ENCODE assay signal across 8 cellular contexts in the genomic region with DNA sequence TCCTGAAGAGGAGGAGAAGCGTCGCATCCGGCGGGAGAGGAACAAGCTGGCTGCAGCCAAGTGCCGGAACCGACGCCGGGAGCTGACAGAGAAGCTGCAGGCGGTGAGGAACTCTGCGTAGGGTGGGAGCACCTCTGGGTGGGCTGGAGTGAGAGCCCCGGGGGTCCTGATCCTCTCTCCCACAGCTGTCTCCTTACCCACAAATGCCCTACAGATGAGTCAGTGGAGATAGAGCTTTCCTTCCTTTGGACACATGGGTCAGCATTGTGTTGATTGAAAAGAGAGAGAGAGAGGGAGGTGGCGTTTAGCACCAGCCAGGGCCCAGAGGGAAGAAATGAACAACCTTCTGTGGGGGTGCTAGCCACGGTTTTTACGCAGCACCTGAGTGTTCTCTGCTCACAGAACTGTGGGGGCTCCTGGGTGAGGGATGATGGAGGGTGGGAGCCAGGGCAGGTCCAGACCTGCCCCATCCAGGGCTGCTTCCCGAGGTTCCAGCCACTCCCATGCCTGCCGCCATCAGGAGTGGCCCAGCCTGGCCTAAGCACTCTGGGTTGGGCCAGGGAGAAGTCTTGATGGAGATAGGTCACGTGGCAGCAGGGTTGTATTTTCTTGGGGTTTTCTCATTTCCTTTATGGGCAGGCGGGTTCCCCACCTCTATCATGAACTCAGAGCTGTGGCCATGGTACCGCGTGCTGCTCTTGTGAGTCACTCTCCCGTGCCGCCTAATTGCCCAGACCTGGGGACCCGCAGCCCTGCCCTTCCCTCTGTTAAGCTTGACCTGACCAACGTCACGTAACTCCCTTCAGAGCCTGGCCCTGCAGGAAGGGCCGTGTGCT. TPM values are rescaled to one million over a fixed set of nuclear protein-coding genes. Genes with fewer than 3 reads are reported as not detected.
A peak's percentile ranks its signal among the peaks of the same experiment; 100 is the strongest.
DNase-seq lines count a peak whose midpoint lies in the region; ATAC-seq, FAIRE-seq and TF ChIP-seq lines count a peak whose summit lies in the region.

No MANE protein-coding gene starts in this region.

- H3K27me3 ChIP-seq in small intestine (ENCODE audit: control insufficient read depth in 2 of 2, insufficient read depth in 2 of 2, low read length in 2 of 2), result no peaks in the 10 kb centered on the region

- peak; percentile 66 to 71 for DNase-seq in activated CD4-positive, alpha-beta T cell treated with anti-CD3 and anti-CD28 coated beads for 4 hours
- peak; percentile 91 for DNase-seq in dermis blood vessel endothelial cell
- peak; percentile 67 for DNase-seq in small intestine
- DNase-seq in NCI-H2227 (lab: John Stamatoyannopoulos, UW; ENCODE audit: unreplicated experiment), result no peak
- DNase-seq in D721Med (ENCODE audit: insufficient read length, low spot score), result no peak

- WGBS in small intestine, 3 donors, result 72 to 82% (median 75%) methylated on average over 25 to 26 of the region's 26 CpGs

- ATAC-seq in GM21423 (IDR thresholded peaks at IDR 0.05; ENCODE audit: unreplicated experiment), result peak; percentile 43
- no peak for ATAC-seq in HG02973 (IDR thresholded peaks at IDR 0.05; ENCODE audit: unreplicated experiment)
- no peak for ATAC-seq in HG03135 (IDR thresholded peaks at IDR 0.05; ENCODE audit: unreplicated experiment)

- H3K9me3 ChIP-seq in small intestine (ENCODE audit: control insufficient read depth, low read depth), result no peaks in the 10 kb centered on the region

- no peak overlapping the region for H3K4me3 ChIP-seq in small intestine (ENCODE audit: low read depth in 1 of 2, low read length in 2 of 2)

- H3K27ac ChIP-seq in small intestine (ENCODE audit: low read depth in 1 of 2, low read length in 1 of 2), result peak overlapping the region; percentile 25 to 69

- peaks cover 25 to 53% of the 10 kb centered on the region in 2 donors for H3K36me3 ChIP-seq in small intestine (ENCODE audit: control insufficient read depth in 2 of 2, insufficient read depth in 2 of 2, low read length in 2 of 2)

- FAIRE-seq in small intestine (lab: Jason Lieb, UNC) (no peak), D721Med (lab: Jason Lieb, UNC) (no peak)

- no peak for TF ChIP-seq CTCF in D721Med (IDR thresholded peaks at IDR 0.05; ENCODE audit: insufficient read depth, missing control alignments)

- peaks cover 0 to 4% of the 10 kb centered on the region in 2 donors for H3K4me1 ChIP-seq in small intestine (ENCODE audit: control insufficient read depth in 2 of 2, insufficient read depth in 1 of 2, low read depth in 1 of 2, low read length in 1 of 2)

RNA-seq across cellular contexts. Expression of gene FOSL2, which starts 16.3 kb away (rescaled TPM):
- total RNA-seq in dermis blood vessel endothelial cell, result 58.4 and 59.1 TPM in 2 replicates
- 10 to 100 TPM; 29.2 to 41.4 (median 40.0) TPM for polyA plus RNA-seq in small intestine

Comparison
In these comparisons a context has a peak if more than half of its experiments do, and no peak if none do; other contexts are left out.
1. DNase-seq: peak in activated CD4-positive, alpha-beta T cell treated with anti-CD3 and anti-CD28 coated beads for 4 hours (2 of 2), dermis blood vessel endothelial cell (single experiment) and small intestine (single experiment); none in NCI-H2227 (single experiment) and D721Med (single experiment).